Comparison of ENCODE assay signal across 13 cellular contexts in the genomic region with DNA sequence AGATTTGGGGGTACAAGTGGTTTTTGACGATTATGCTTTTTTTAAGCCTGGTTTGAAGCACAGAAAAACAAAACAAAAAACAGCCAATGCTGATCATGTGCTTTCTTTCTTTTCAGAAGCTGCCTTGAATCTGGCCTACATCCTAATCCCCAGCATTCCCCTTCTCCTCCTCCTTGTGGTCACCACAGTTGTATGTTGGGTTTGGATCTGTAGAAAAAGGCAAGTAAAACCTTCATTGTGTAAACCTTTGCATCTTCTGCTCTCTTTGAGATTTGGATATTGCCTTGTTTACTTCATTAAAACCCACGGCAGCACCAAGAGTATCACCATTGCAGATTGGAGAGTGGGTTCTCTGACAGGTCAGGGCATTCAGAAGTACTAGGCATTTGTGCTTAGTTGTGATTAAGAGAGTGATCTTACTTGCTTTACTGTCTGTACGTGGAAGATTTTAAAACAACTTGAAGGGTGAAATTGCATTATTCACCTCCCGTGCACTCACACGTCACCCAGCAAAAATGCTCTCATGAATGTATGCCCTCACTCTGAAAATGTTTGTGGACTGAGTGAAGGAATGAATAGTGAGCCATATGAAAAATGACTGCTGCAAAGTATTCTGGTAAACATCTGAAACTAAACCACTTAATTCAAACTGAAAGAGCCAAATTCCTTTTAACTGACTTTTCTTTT. TPM values are rescaled to one million over a fixed set of nuclear protein-coding genes. Genes with fewer than 3 reads are reported as not detected.
DNase-seq lines count a peak whose midpoint lies in the region; ATAC-seq and TF ChIP-seq lines count a peak whose summit lies in the region.
"Had no signal": no experiment of that assay in that cellular context is flagged by ENCODE, and none has a peak within 500 bp of the region (broad histone marks: within the 10 kb centered on the region; RNA-seq: fewer than 3 reads in every experiment).

No MANE protein-coding gene starts in this region.

- H3K27me3 ChIP-seq in esophagus muscularis mucosa (no peaks in the 10 kb centered on the region), osteoblast (ENCODE audit: insufficient read depth, low read length) (no peaks in the 10 kb centered on the region), HAP-1 (ENCODE audit: low read depth) (no peaks in the 10 kb centered on the region)

- H3K4me3 Mint-ChIP-seq in T-helper 2 cell treated with Interferon-gamma antibody and Interleukin-4, amounts not matched to agents 5 μg/mL and 100 μg/mL, for 36 hours: no peak overlapping the region
- H3K4me3 Mint-ChIP-seq: activated T-helper 17 cell treated with anti-CD3 and anti-CD28 coated beads, Interleukin-2, amount 50 U/mL, for 72 hours; CD4-positive, alpha-beta T cell; stimulated activated memory B cell treated with anti-CD40 and anti-IgM and Interleukin-4, amounts not matched to agents 10 μg/mL and 1 μg/mL and 100 μg/mL, for 72 hours had no signal

- peak overlapping the region; percentile 63 to 78 (median 75) for H3K27ac ChIP-seq in esophagus muscularis mucosa (replicated peaks in 1 of 4)
- H3K27ac ChIP-seq in osteoblast (ENCODE audit: low read depth, low read length): peak overlapping the region; percentile 88
- H3K27ac ChIP-seq: left ventricle myocardium inferior had no signal

- H3K79me2 ChIP-seq in osteoblast (ENCODE audit: insufficient read depth, low read length): no peaks in the 10 kb centered on the region

- no peaks in the 10 kb centered on the region for H4K20me1 ChIP-seq in osteoblast (ENCODE audit: insufficient read depth, low read length)

- peak overlapping the region; percentile 62 for H3K4me2 ChIP-seq in osteoblast (ENCODE audit: insufficient read depth, low read length)

- DNase-seq in AG09309 (ENCODE audit: low read depth): peak; percentile 92
- peak; percentile 92 for DNase-seq in RPMI7951 (ENCODE audit: low read depth)
- no peak for DNase-seq in esophagus muscularis mucosa (ENCODE audit: extremely low spot score)
- no peak for DNase-seq in osteoblast (ENCODE audit: insufficient read length, low spot score, missing footprints)
- DNase-seq in HAP-1 (ENCODE audit: low spot score in 2 of 2): no peak
- DNase-seq in T-helper 2 cell treated with Interferon-gamma antibody and Interleukin-4, amounts not matched to agents 5 μg/mL and 100 μg/mL, for 36 hours (ENCODE audit: low spot score): no peak
- DNase-seq in GOT3 (lab: John Stamatoyannopoulos, UW): no peak
- DNase-seq: CD4-positive, alpha-beta T cell; left ventricle myocardium inferior; small intestine had no signal

- H2AFZ ChIP-seq in osteoblast (ENCODE audit: low read length): peak overlapping the region; percentile 53

- H3K9me3 Mint-ChIP-seq in T-helper 2 cell treated with Interferon-gamma antibody and Interleukin-4, amounts not matched to agents 5 μg/mL and 100 μg/mL, for 36 hours: no peaks in the 10 kb centered on the region
- H3K9me3 Mint-ChIP-seq: activated T-helper 17 cell treated with anti-CD3 and anti-CD28 coated beads, Interleukin-2, amount 50 U/mL, for 72 hours; CD4-positive, alpha-beta T cell had no signal

- intact Hi-C loops in esophagus muscularis mucosa (cut with DNase I): no loop called here

- ATAC-seq in GM21367 (IDR thresholded peaks at IDR 0.05; ENCODE audit: unreplicated experiment): no peak
- ATAC-seq: activated T-helper 17 cell treated with anti-CD3 and anti-CD28 coated beads, Interleukin-2, amount 50 U/mL, for 72 hours; stimulated activated memory B cell treated with anti-CD40 and anti-IgM and Interleukin-4, amounts not matched to agents 10 μg/mL and 1 μg/mL and 100 μg/mL, for 72 hours had no signal

- in situ Hi-C loops in HAP-1 (cut with MboI; ENCODE audit: low sequenced_read_pairs): loop anchor here (25.0 kb wide), 1 partner anchor 270 kb away; the partner anchor contains the start of gene POU2AF3

- TF ChIP-seq POLR2A in esophagus muscularis mucosa (IDR thresholded peaks at IDR 0.05; ENCODE audit: low read depth): no peak

- H3K4me1 Mint-ChIP-seq in T-helper 2 cell treated with Interferon-gamma antibody and Interleukin-4, amounts not matched to agents 5 μg/mL and 100 μg/mL, for 36 hours (ENCODE audit: low read depth): no peaks in the 10 kb centered on the region
- H3K4me1 Mint-ChIP-seq: activated T-helper 17 cell treated with anti-CD3 and anti-CD28 coated beads, Interleukin-2, amount 50 U/mL, for 72 hours; stimulated activated memory B cell treated with anti-CD40 and anti-IgM and Interleukin-4, amounts not matched to agents 10 μg/mL and 1 μg/mL and 100 μg/mL, for 72 hours had no signal

- no peaks in the 10 kb centered on the region for H3K9me3 ChIP-seq in esophagus muscularis mucosa
- no peaks in the 10 kb centered on the region for H3K9me3 ChIP-seq in osteoblast (ENCODE audit: low read depth, low read length)
- H3K9me3 ChIP-seq in HAP-1: no peaks in the 10 kb centered on the region; the same call in 1 of the 2 replicates

- WGBS in esophagus muscularis mucosa: 54% methylated on average over 5 of the region's 5 CpGs

- peaks cover 11% of the 10 kb centered on the region for H3K27me3 Mint-ChIP-seq in T-helper 2 cell treated with Interferon-gamma antibody and Interleukin-4, amounts not matched to agents 5 μg/mL and 100 μg/mL, for 36 hours (ENCODE audit: low read depth)
- H3K27me3 Mint-ChIP-seq: CD4-positive, alpha-beta T cell had no signal

- peak; percentile 9 for TF ChIP-seq CTCF in AG09309 (IDR thresholded peaks at IDR 0.05; ENCODE audit: control insufficient read depth, insufficient read depth, low read depth, low read length, missing control alignments)
- TF ChIP-seq CTCF in esophagus muscularis mucosa (IDR thresholded peaks at IDR 0.05): no peak
- no peak for TF ChIP-seq CTCF in osteoblast (IDR thresholded peaks at IDR 0.05; ENCODE audit: extremely low read depth, low read depth, low read length)

- H3K4me3 ChIP-seq in AG09309 (ENCODE audit: control insufficient read depth, low read depth, low read length) (no peak overlapping the region), esophagus muscularis mucosa (no peak overlapping the region), osteoblast (ENCODE audit: insufficient read depth, low read length) (peak overlapping the region; percentile 17), HAP-1 (no peak overlapping the region)
- H3K4me3 ChIP-seq: left ventricle myocardium inferior had no signal

- no peak for TF ChIP-seq EP300 in esophagus muscularis mucosa (IDR thresholded peaks at IDR 0.05)

- H3K36me3 ChIP-seq in esophagus muscularis mucosa (peaks cover 0 to 6% (median 0%) of the 10 kb centered on the region in 4 donors), osteoblast (ENCODE audit: insufficient read depth, low read length) (peaks cover 27% of the 10 kb centered on the region), HAP-1 (replicated peaks) (no peaks in the 10 kb centered on the region)

- no peak overlapping the region for H3K27ac Mint-ChIP-seq in T-helper 2 cell treated with Interferon-gamma antibody and Interleukin-4, amounts not matched to agents 5 μg/mL and 100 μg/mL, for 36 hours
- H3K27ac Mint-ChIP-seq: activated T-helper 17 cell treated with anti-CD3 and anti-CD28 coated beads, Interleukin-2, amount 50 U/mL, for 72 hours; CD4-positive, alpha-beta T cell; stimulated activated memory B cell treated with anti-CD40 and anti-IgM and Interleukin-4, amounts not matched to agents 10 μg/mL and 1 μg/mL and 100 μg/mL, for 72 hours had no signal

- peaks cover 0 to 18% (median 16%) of the 10 kb centered on the region in 4 donors for H3K4me1 ChIP-seq in esophagus muscularis mucosa
- peaks cover 62% of the 10 kb centered on the region for H3K4me1 ChIP-seq in osteoblast (ENCODE audit: insufficient read depth, low read length)
- H3K4me1 ChIP-seq in HAP-1: no peaks in the 10 kb centered on the region
- H3K4me1 ChIP-seq: left ventricle myocardium inferior had no signal

- H3K36me3 Mint-ChIP-seq in T-helper 2 cell treated with Interferon-gamma antibody and Interleukin-4, amounts not matched to agents 5 μg/mL and 100 μg/mL, for 36 hours (ENCODE audit: low read depth): no peaks in the 10 kb centered on the region
- H3K36me3 Mint-ChIP-seq: stimulated activated memory B cell treated with anti-CD40 and anti-IgM and Interleukin-4, amounts not matched to agents 10 μg/mL and 1 μg/mL and 100 μg/mL, for 72 hours had no signal

RNA-seq across cellular contexts. Expression of gene LAYN, which starts 17.0 kb away (rescaled TPM):
- total RNA-seq in RPMI7951 (2014; rRNA removed; shearing (Covaris generic)): 10.9 and 13.3 TPM in 2 replicates
- total RNA-seq in esophagus muscularis mucosa: 10 to 100 TPM; 12.0 to 47.1 (median 18.5) TPM
- total RNA-seq in osteoblast: 81.8 and 94.0 TPM in 2 replicates

RNA-seq across cellular contexts. Expression of gene HOATZ, which starts 43.0 kb away (rescaled TPM):
- not detected in 2 replicates for total RNA-seq in RPMI7951 (2014; rRNA removed; shearing (Covaris generic))
- total RNA-seq in esophagus muscularis mucosa (not detected), osteoblast (not detected in 2 replicates)
- total RNA-seq: activated T-helper 17 cell treated with anti-CD3 and anti-CD28 coated beads, Interleukin-2, amount 50 U/mL, for 72 hours; CD4-positive, alpha-beta T cell; left ventricle myocardium inferior had no signal

RNA-seq across cellular contexts. Expression of gene SIK2, which starts 44.7 kb away (rescaled TPM):
- 17.1 and 17.3 TPM in 2 replicates for total RNA-seq in RPMI7951 (2014; rRNA removed; shearing (Covaris generic))
- total RNA-seq in esophagus muscularis mucosa: 10 to 100 TPM; 14.5 to 22.1 (median 17.4) TPM
- total RNA-seq in osteoblast: 17.7 and 18.3 TPM in 2 replicates

RNA-seq across cellular contexts. Expression of gene BTG4, which starts 45.4 kb away (rescaled TPM):
- 0.78 TPM in 1 of 2 replicates, not detected in the other for total RNA-seq in RPMI7951 (2014; rRNA removed; shearing (Covaris generic))
- total RNA-seq in esophagus muscularis mucosa (not detected), osteoblast (0.29 TPM in 1 of 2 replicates, not detected in the other)
- total RNA-seq: activated T-helper 17 cell treated with anti-CD3 and anti-CD28 coated beads, Interleukin-2, amount 50 U/mL, for 72 hours; CD4-positive, alpha-beta T cell; left ventricle myocardium inferior had no signal

Comparison
In these comparisons a context has a peak if more than half of its experiments do, and no peak if none do; other contexts are left out.
1. DNase-seq: peak in AG09309 (single experiment) and RPMI7951 (single experiment); none in esophagus muscularis mucosa (single experiment), osteoblast (single experiment), HAP-1 (0 of 2), T-helper 2 cell treated with Interferon-gamma antibody and Interleukin-4, amounts not matched to agents 5 μg/mL and 100 μg/mL, for 36 hours (single experiment) and GOT3 (single experiment).